In the genomic region with DNA sequence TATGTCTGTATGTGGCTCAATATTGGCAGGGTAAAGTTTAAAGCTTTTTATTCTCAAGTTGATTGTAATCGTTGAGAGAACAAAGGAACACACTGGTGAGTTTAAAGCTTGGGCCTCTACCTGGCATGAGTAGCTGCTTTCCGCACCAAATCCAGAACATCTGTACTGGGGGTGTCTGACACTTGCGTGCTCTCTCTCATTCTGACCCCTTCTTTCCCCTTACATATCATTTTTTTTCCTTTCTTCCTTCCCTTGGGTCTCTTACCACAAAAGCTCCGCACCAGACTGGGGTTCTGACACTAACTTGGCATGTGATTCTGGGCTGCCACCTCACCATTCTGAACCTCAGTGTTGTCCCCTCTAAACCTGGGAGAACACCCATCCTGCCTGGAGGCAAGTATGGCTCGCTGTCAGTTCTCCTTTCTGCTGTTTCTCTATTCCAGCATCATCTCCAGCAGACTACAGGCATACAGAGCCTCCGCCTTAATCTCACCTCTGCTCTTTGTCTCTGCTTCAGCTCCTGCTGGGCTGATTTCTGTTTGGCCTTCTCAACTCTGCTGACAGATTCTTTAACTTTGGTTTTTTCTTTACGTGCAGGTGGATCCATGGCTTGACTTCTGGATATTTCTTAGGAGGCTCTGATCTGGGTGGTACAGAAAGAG, we compare ENCODE assay signal across 6 cellular contexts. TPM values are rescaled to one million over a fixed set of nuclear protein-coding genes. Genes with fewer than 3 reads are reported as not detected.
A peak's percentile ranks its signal among the peaks of the same experiment; 100 is the strongest.
DNase-seq lines count a peak whose midpoint lies in the region; TF ChIP-seq lines count a peak whose summit lies in the region.

No MANE protein-coding gene starts in this region.

- intact Hi-C loops in dorsolateral prefrontal cortex (cut with DNase I) = loop anchor here (2.0 kb wide), 2 partner anchors 31 to 49 kb away; a partner anchor contains a TSS

- peak overlapping the region in 54 of 59 donors; percentile 69 to 99 (median 96) for H3K27ac ChIP-seq in dorsolateral prefrontal cortex

- no peaks in the 10 kb centered on the region for H3K27me3 ChIP-seq in dorsolateral prefrontal cortex

- DNase-seq in Daoy (ENCODE audit: low read depth) = peak; percentile 5
- DNase-seq in NCI-H1105 treated with DMSO at 0.1 percent for 48 hours (lab: John Stamatoyannopoulos, UW) = peak; percentile 62
- DNase-seq in dorsolateral prefrontal cortex = peak in 2 of 10 donors; percentile 12 to 14
- DNase-seq in retinal pigment epithelial cell (ENCODE audit: low read depth) = no peak
- DNase-seq in HT-29 (ENCODE audit: low spot score) = no peak
- DNase-seq in NCI-H446 treated with DMSO at 0.1 percent for 48 hours (lab: John Stamatoyannopoulos, UW) = no peak

- H3K4me3 ChIP-seq in dorsolateral prefrontal cortex = peak overlapping the region; percentile 64 to 94 (median 79)
- peak overlapping the region; percentile 77 for H3K4me3 ChIP-seq in retinal pigment epithelial cell (ENCODE audit: low read length)

- TF ChIP-seq CTCF in dorsolateral prefrontal cortex (IDR thresholded peaks at IDR 0.05 in 54 of 56, conservative IDR thresholded peaks at IDR 0.05 in 2 of 56; ENCODE audit: low read depth in 1 of 56, partially characterized antibody in 56 of 56) = no peak
- TF ChIP-seq CTCF in retinal pigment epithelial cell (conservative IDR thresholded peaks at IDR 0.05; ENCODE audit: low read depth, low read length) = no peak

RNA-seq across cellular contexts. Expression of a gene that starts 0.9 kb away (rescaled TPM):
- total RNA-seq in Daoy (2014; rRNA removed; shearing (Covaris generic)) = 12.3 and 12.8 TPM in 2 replicates
- 10 to 100 TPM in 64 of 120 experiments, 1 to 10 TPM in 56; 5.9 to 20.1 (median 10.3) TPM for total RNA-seq in dorsolateral prefrontal cortex
- 4.9 and 5.4 TPM in 2 replicates for total RNA-seq in HT-29 (2014; rRNA removed; shearing (Covaris generic))

RNA-seq across cellular contexts. Expression of a gene that starts 1.1 kb away (rescaled TPM):
- 23.8 and 28.2 TPM in 2 replicates for total RNA-seq in Daoy (2014; rRNA removed; shearing (Covaris generic))
- 10 to 100 TPM; 12.2 to 34.0 (median 22.7) TPM for total RNA-seq in dorsolateral prefrontal cortex
- 17.1 and 19.7 TPM in 2 replicates for total RNA-seq in HT-29 (2014; rRNA removed; shearing (Covaris generic))

RNA-seq across cellular contexts. Expression of a gene that starts 30.3 kb away (rescaled TPM):
- 10.3 and 11.8 TPM in 2 replicates for total RNA-seq in Daoy (2014; rRNA removed; shearing (Covaris generic))
- 10 to 100 TPM in 24 of 120 experiments, 1 to 10 TPM in 96; 5.0 to 13.7 (median 8.4) TPM for total RNA-seq in dorsolateral prefrontal cortex
- total RNA-seq in HT-29 (2014; rRNA removed; shearing (Covaris generic)) = 5.5 and 6.5 TPM in 2 replicates

RNA-seq across cellular contexts. Expression of a gene that starts 31.3 kb away (rescaled TPM):
- total RNA-seq in Daoy (2014; rRNA removed; shearing (Covaris generic)) = 0.03 TPM in 1 of 2 replicates, not detected in the other
- total RNA-seq in dorsolateral prefrontal cortex = 1 to 10 TPM in 21 of 120 experiments, under 1 TPM in 80, not detected in 19; 0.14 to 2.3 (median 0.55) TPM
- total RNA-seq in HT-29 (2014; rRNA removed; shearing (Covaris generic)) = 0.03 TPM in 1 of 2 replicates, not detected in the other

RNA-seq across cellular contexts. Expression of a gene that starts 49.0 kb away (rescaled TPM):
- 2.5 and 3.1 TPM in 2 replicates for total RNA-seq in Daoy (2014; rRNA removed; shearing (Covaris generic))
- 10 to 100 TPM in 68 of 120 experiments, 1 to 10 TPM in 52; 5.1 to 19.5 (median 10.6) TPM for total RNA-seq in dorsolateral prefrontal cortex
- total RNA-seq in HT-29 (2014; rRNA removed; shearing (Covaris generic)) = 2.0 and 3.1 TPM in 2 replicates

Comparison
In these comparisons a context has a peak if more than half of its experiments do, and no peak if none do; other contexts are left out.
1. DNase-seq: peak in Daoy (single experiment) and NCI-H1105 treated with DMSO at 0.1 percent for 48 hours (single experiment); none in retinal pigment epithelial cell (single experiment), HT-29 (single experiment) and NCI-H446 treated with DMSO at 0.1 percent for 48 hours (single experiment).